In genomic region chr2:150909613-150910012, GRCh38 we compare ENCODE assay signal across 15 cellular contexts.
DNase-seq lines count a peak whose midpoint lies in the region; ATAC-seq and TF ChIP-seq lines count a peak whose summit lies in the region.
"Had no signal": no experiment of that assay in that cellular context is flagged by ENCODE, and none has a peak within 500 bp of the region (broad histone marks: within the 10 kb centered on the region; RNA-seq: fewer than 3 reads in every experiment).

No MANE protein-coding gene starts in this region.

- H3K9me3 ChIP-seq in IMR-90 (ENCODE audit: control insufficient read depth, insufficient read depth, low read length) (no peaks in the 10 kb centered on the region; the same call in 1 of the 2 replicates), colonic mucosa (no peaks in the 10 kb centered on the region)
- H3K9me3 ChIP-seq: pancreas had no signal

- no peak overlapping the region for H3K23ac ChIP-seq in IMR-90 (ENCODE audit: low read depth, low read length)

- H3K27ac Mint-ChIP-seq in type B pancreatic cell, result no peak overlapping the region
- H3K27ac Mint-ChIP-seq: activated naive CD4-positive, alpha-beta T cell treated with anti-CD3 and anti-CD28 coated beads for 36 hours had no signal

- 80% methylated on average over 1 of the region's 1 CpG; no CpG with 5 or more reads in 1 of the 2 experiments for WGBS in IMR-90 (ENCODE audit: extremely low coverage in 2 of 2, insufficient read length in 1 of 2), 2 experiments

- peak overlapping the region; percentile 64; the same call in 1 of the 2 replicates for H2BK120ac ChIP-seq in IMR-90 (ENCODE audit: low read depth, low read length)

- in situ Hi-C loops in IMR-90 (cut with MboI; ENCODE audit: low sequenced_read_pairs), result loop anchor here (5.0 to 25.0 kb wide), 2 partner anchors 422 to 1322 kb away; partner anchors contain the start of genes MMADHC and RND3

- no peak overlapping the region for H2AK5ac ChIP-seq in IMR-90 (ENCODE audit: low read depth, low read length)

- no peak overlapping the region for H2AFZ ChIP-seq in IMR-90 (replicated peaks; ENCODE audit: low read length, poor library complexity)

- H3K4ac ChIP-seq in IMR-90 (ENCODE audit: low read depth, low read length), result no peak overlapping the region

- peaks cover 7% of the 10 kb centered on the region; the same call in 1 of the 2 replicates for H3K4me1 ChIP-seq in IMR-90 (ENCODE audit: control insufficient read depth, insufficient read depth, low read length)
- H3K4me1 ChIP-seq in colonic mucosa, result no peaks in the 10 kb centered on the region
- H3K4me1 ChIP-seq: pancreas had no signal

- no peak for ATAC-seq in IMR-90 (ENCODE audit: low read depth)
- no peak for ATAC-seq in GM18870 (IDR thresholded peaks at IDR 0.05; ENCODE audit: unreplicated experiment)
- ATAC-seq: pancreas had no signal

- DNase-seq in SIG-M5 treated with dmso at 0.1 percent for 504 hours (lab: John Stamatoyannopoulos, UW; ENCODE audit: unreplicated experiment) (peak; percentile 20), SIG-M5 (lab: John Stamatoyannopoulos, UW) (no peak), IMR-90 (no peak), cardiac fibroblast (ENCODE audit: low read depth in 2 of 2) (no peak), type B pancreatic cell (ENCODE audit: extremely low spot score, unreplicated experiment) (no peak), colonic mucosa (no peak), SHP77 treated with DMSO at 0.1 percent for 48 hours (lab: John Stamatoyannopoulos, UW) (no peak)
- DNase-seq: activated naive CD4-positive, alpha-beta T cell treated with anti-CD3 and anti-CD28 coated beads for 36 hours; KG1; NCI-H1930; NK-92 treated with Interleukin-12 subunit alpha and Interleukin-12 subunit beta, amount 100 ng/mL, for 24 hours; pancreas had no signal

- no peak overlapping the region for H2BK5ac ChIP-seq in IMR-90 (ENCODE audit: low read depth, low read length, poor library complexity, severe bottlenecking)

- H3K36me3 Mint-ChIP-seq in type B pancreatic cell, result no peaks in the 10 kb centered on the region

- no peaks in the 10 kb centered on the region for H3K27me3 ChIP-seq in IMR-90 (ENCODE audit: control insufficient read depth, insufficient read depth, low read length)
- no peaks in the 10 kb centered on the region for H3K27me3 ChIP-seq in colonic mucosa
- H3K27me3 ChIP-seq: cardiac muscle cell, pancreas had no signal

- H4K91ac ChIP-seq in IMR-90 (ENCODE audit: insufficient read depth, low read depth, low read length), result no peak overlapping the region

- H3K9me3 Mint-ChIP-seq in type B pancreatic cell, result peaks cover 4% of the 10 kb centered on the region
- H3K9me3 Mint-ChIP-seq: activated naive CD4-positive, alpha-beta T cell treated with anti-CD3 and anti-CD28 coated beads for 36 hours had no signal

- no peaks in the 10 kb centered on the region for H3K79me1 ChIP-seq in IMR-90 (ENCODE audit: low read depth in 1 of 2, low read length in 2 of 2)

- H3K36me3 ChIP-seq in IMR-90 (ENCODE audit: control insufficient read depth, insufficient read depth, low read length) (no peaks in the 10 kb centered on the region), colonic mucosa (no peaks in the 10 kb centered on the region)
- H3K36me3 ChIP-seq: cardiac muscle cell, pancreas had no signal

- H4K5ac ChIP-seq in IMR-90 (ENCODE audit: low read depth, low read length), result peak overlapping the region; percentile 66; the same call in 1 of the 2 replicates

- TF ChIP-seq CTCF in IMR-90 (conservative IDR thresholded peaks at IDR 0.05; ENCODE audit: low read depth, low read length) (0 out of 2 replicates have a peak, but pooled peaks have one; percentile 17), cardiac fibroblast (IDR thresholded peaks at IDR 0.05; ENCODE audit: low read depth, low read length) (peak; percentile 7), type B pancreatic cell (conservative IDR thresholded peaks at IDR 0.05) (peak; percentile 60), colonic mucosa (IDR thresholded peaks at IDR 0.05) (no peak)

- BruUV-seq in IMR-90 (replicated peaks; lab: Mats Ljungman, UMichigan), result no TSS peak

- H3K18ac ChIP-seq in IMR-90 (ENCODE audit: low read depth, low read length), result peak overlapping the region; percentile 72

- no peaks in the 10 kb centered on the region for H3K27me3 Mint-ChIP-seq in type B pancreatic cell

- no peak overlapping the region for H4K8ac ChIP-seq in IMR-90 (ENCODE audit: low read depth in 2 of 2, low read length in 2 of 2)

- peaks cover 6% of the 10 kb centered on the region for H3K4me1 Mint-ChIP-seq in type B pancreatic cell (ENCODE audit: unreplicated experiment)

- no peak overlapping the region for H2BK15ac ChIP-seq in IMR-90 (ENCODE audit: low read depth, low read length)

- TF ChIP-seq RAD21 in IMR-90 (IDR thresholded peaks at IDR 0.05; ENCODE audit: low read length), result no peak

- H3K27ac ChIP-seq in IMR-90 (ENCODE audit: insufficient read depth, low read length) (no peak overlapping the region), colonic mucosa (no peak overlapping the region)
- H3K27ac ChIP-seq: cardiac muscle cell, pancreas, SK-N-MC had no signal

- H2BK20ac ChIP-seq in IMR-90 (ENCODE audit: low read depth, low read length), result no peak overlapping the region

- intact Hi-C loops in IMR-90 (cut with micrococcal nuclease) (loop anchor here (5.0 to 10.0 kb wide), 2 partner anchors 227 to 1315 kb away; no protein-coding TSS in a partner anchor), colonic mucosa (cut with DNase I) (no loop called here)

- TF ChIP-seq POLR2A in IMR-90 (IDR thresholded peaks at IDR 0.05; ENCODE audit: low read depth, low read length), result no peak

- H3K4me2 ChIP-seq in IMR-90 (ENCODE audit: low read depth, low read length), result no peak overlapping the region

- dilution Hi-C loops in IMR-90 (cut with HindIII; ENCODE audit: low sequenced_read_pairs, unreplicated experiment), result no loop called here

- no peaks in the 10 kb centered on the region for H4K20me1 ChIP-seq in IMR-90 (ENCODE audit: insufficient read depth, low read length)

- no peak overlapping the region for H3K56ac ChIP-seq in IMR-90 (ENCODE audit: extremely low read depth, insufficient read depth, low read length)

- H2AK9ac ChIP-seq in IMR-90 (replicated peaks; ENCODE audit: low read depth, low read length, poor library complexity), result no peak overlapping the region

- H3K9ac ChIP-seq in IMR-90 (ENCODE audit: low read depth, low read length) (no peak overlapping the region), colonic mucosa (ENCODE audit: low read depth in 2 of 2, low read length in 2 of 2) (no peak overlapping the region)

- no peaks in the 10 kb centered on the region for H3K9me1 ChIP-seq in IMR-90 (ENCODE audit: insufficient read depth, low read length)

- POLR2A ChIA-PET in IMR-90 (lab: Charles Lee; ENCODE audit: unreplicated experiment), result no interaction called here

- H3K14ac ChIP-seq in IMR-90 (replicated peaks; ENCODE audit: low read depth, low read length), result no peak overlapping the region; the same call in 1 of the 2 replicates

- CTCF ChIA-PET in IMR-90 (lab: Yijun Ruan, JAX), result interaction anchor here (1.0 to 1.1 kb wide), 2 partner anchors 11 to 33 kb away, joined by 3 read pairs; no protein-coding TSS in a partner anchor

- H3K4me3 ChIP-seq in IMR-90 (ENCODE audit: insufficient read depth, low read depth, low read length) (no peak overlapping the region), cardiac fibroblast (replicated peaks in 1 of 2; ENCODE audit: low read depth in 2 of 2, low read length in 2 of 2) (no peak overlapping the region), colonic mucosa (no peak overlapping the region)
- H3K4me3 ChIP-seq: cardiac muscle cell, pancreas, SK-N-MC had no signal

- H3K4me3 Mint-ChIP-seq in type B pancreatic cell, result no peak overlapping the region
- H3K4me3 Mint-ChIP-seq: activated naive CD4-positive, alpha-beta T cell treated with anti-CD3 and anti-CD28 coated beads for 36 hours had no signal

TF ChIP-seq in IMR-90, 13 proteins besides CTCF, POLR2A, EP300 and RAD21:
- TF ChIP-seq MXI1 (IDR thresholded peaks at IDR 0.05; ENCODE audit: borderline replicate concordance, low read depth, low read length) (no peak), RCOR1 (IDR thresholded peaks at IDR 0.05; ENCODE audit: insufficient replicate concordance, low read length) (no peak), NFE2L2 (IDR thresholded peaks at IDR 0.05; ENCODE audit: low read depth, low read length) (no peak), MAZ (IDR thresholded peaks at IDR 0.05; ENCODE audit: borderline replicate concordance, low read depth, low read length) (no peak), SMC3 (IDR thresholded peaks at IDR 0.05; ENCODE audit: low read depth, low read length) (no peak), USF2 (IDR thresholded peaks at IDR 0.05; ENCODE audit: low read depth, low read length) (no peak), BHLHE40 (IDR thresholded peaks at IDR 0.05; ENCODE audit: low read depth, low read length) (no peak), MAFK (IDR thresholded peaks at IDR 0.05; ENCODE audit: low read depth, low read length) (no peak), ELK1 (IDR thresholded peaks at IDR 0.05; ENCODE audit: borderline replicate concordance, low read depth, low read length) (no peak), RFX5 (IDR thresholded peaks at IDR 0.05; ENCODE audit: low read depth, low read length) (no peak), CHD1 (IDR thresholded peaks at IDR 0.05; ENCODE audit: low read depth, low read length) (no peak), CEBPB (IDR thresholded peaks at IDR 0.05; ENCODE audit: low read depth, low read length) (no peak)
